In genomic region chr3:29468150-29468549, GRCh38 we compare ENCODE assay signal across 14 cellular contexts.
DNase-seq lines count a peak whose midpoint lies in the region; ATAC-seq and TF ChIP-seq lines count a peak whose summit lies in the region.
"Had no signal": no experiment of that assay in that cellular context is flagged by ENCODE, and none has a peak within 500 bp of the region (broad histone marks: within the 10 kb centered on the region; RNA-seq: fewer than 3 reads in every experiment).

No MANE protein-coding gene starts in this region.

- 0 out of 2 replicates have a peak overlapping the region, but pooled peaks have one; percentile 7 for H3K4me2 ChIP-seq in OCI-LY1 (ENCODE audit: low read length)
- H3K4me2 ChIP-seq: A549 had no signal

- H3K4me3 Mint-ChIP-seq in osteocyte (ENCODE audit: unreplicated experiment): no peak overlapping the region

- H3K27ac ChIP-seq in OCI-LY1 (ENCODE audit: low read depth, low read length, poor library complexity, severe bottlenecking): peak overlapping the region; percentile 8
- H3K27ac ChIP-seq: A549, RWPE1 had no signal

- H3K9me3 Mint-ChIP-seq in osteocyte (ENCODE audit: unreplicated experiment): no peaks in the 10 kb centered on the region

- H3K36me3 ChIP-seq in OCI-LY1 (ENCODE audit: insufficient read depth, low read length): no peaks in the 10 kb centered on the region

- DNase-seq in EL: peak; percentile 43
- DNase-seq in amniotic stem cell (lab: John Stamatoyannopoulos, UW): peak; percentile 16
- no peak for DNase-seq in osteocyte (ENCODE audit: extremely low spot score, unreplicated experiment)
- DNase-seq in NCI-H146 (lab: John Stamatoyannopoulos, UW): no peak
- DNase-seq in activated naive CD4-positive, alpha-beta T cell treated with anti-CD3 and anti-CD28 coated beads, Interleukin-2, amount 50 U/mL, for 16 hours: no peak
- DNase-seq: C1 segment of cervical spinal cord, DMS153, H7, KBM-7, NCI-H526 had no signal

- no peak overlapping the region for H3K4me3 ChIP-seq in OCI-LY1 (ENCODE audit: low read depth, low read length, poor library complexity, severe bottlenecking)
- H3K4me3 ChIP-seq: A549 had no signal

- no peaks in the 10 kb centered on the region for H3K79me2 ChIP-seq in OCI-LY1 (ENCODE audit: insufficient read depth, low read length)

- H3F3A ChIP-seq in OCI-LY1 (ENCODE audit: insufficient read depth, low read length): peaks cover 4% of the 10 kb centered on the region; the same call in 1 of the 2 replicates

- H3K36me3 Mint-ChIP-seq in osteocyte (ENCODE audit: unreplicated experiment): peaks cover 4% of the 10 kb centered on the region

- no peaks in the 10 kb centered on the region for H3K27me3 ChIP-seq in OCI-LY1 (ENCODE audit: insufficient read depth, low read length)

- no peak for ATAC-seq in HG02970 (IDR thresholded peaks at IDR 0.05; ENCODE audit: low FRiP score, unreplicated experiment)
- ATAC-seq: A549 had no signal

- no peaks in the 10 kb centered on the region for H3K9me2 ChIP-seq in OCI-LY1 (ENCODE audit: low read depth, low read length)

- H3K4me1 Mint-ChIP-seq in osteocyte (ENCODE audit: unreplicated experiment): peaks cover 57% of the 10 kb centered on the region

- no peak overlapping the region for H3K9ac ChIP-seq in OCI-LY1 (ENCODE audit: low read length)

- no peaks in the 10 kb centered on the region for H3K27me3 Mint-ChIP-seq in osteocyte (ENCODE audit: unreplicated experiment)

- TF ChIP-seq CTCF in OCI-LY1 (IDR thresholded peaks at IDR 0.05; ENCODE audit: low read length): no peak
- no peak for TF ChIP-seq CTCF in osteocyte (IDR thresholded peaks at IDR 0.05)

- H2AFZ ChIP-seq in OCI-LY1 (ENCODE audit: low read length): no peak overlapping the region

- peaks cover 64% of the 10 kb centered on the region for H3K4me1 ChIP-seq in OCI-LY1 (ENCODE audit: insufficient read depth, low read length, severe bottlenecking)
- H3K4me1 ChIP-seq: A549 had no signal

- H3K27ac Mint-ChIP-seq in osteocyte (ENCODE audit: unreplicated experiment): peak overlapping the region; percentile 31

- no peaks in the 10 kb centered on the region for H3K9me3 ChIP-seq in OCI-LY1 (ENCODE audit: low read length)
- H3K9me3 ChIP-seq: A549 had no signal

- no peaks in the 10 kb centered on the region for H4K20me1 ChIP-seq in OCI-LY1 (ENCODE audit: insufficient read depth, low read length)

Comparison
In these comparisons a context has a peak if more than half of its experiments do, and no peak if none do; other contexts are left out.
1. DNase-seq: peak in EL (single experiment) and amniotic stem cell (single experiment); none in osteocyte (single experiment), NCI-H146 (single experiment) and activated naive CD4-positive, alpha-beta T cell treated with anti-CD3 and anti-CD28 coated beads, Interleukin-2, amount 50 U/mL, for 16 hours (single experiment).